ENCODE assay signal across 8 cellular contexts in the genomic region with DNA sequence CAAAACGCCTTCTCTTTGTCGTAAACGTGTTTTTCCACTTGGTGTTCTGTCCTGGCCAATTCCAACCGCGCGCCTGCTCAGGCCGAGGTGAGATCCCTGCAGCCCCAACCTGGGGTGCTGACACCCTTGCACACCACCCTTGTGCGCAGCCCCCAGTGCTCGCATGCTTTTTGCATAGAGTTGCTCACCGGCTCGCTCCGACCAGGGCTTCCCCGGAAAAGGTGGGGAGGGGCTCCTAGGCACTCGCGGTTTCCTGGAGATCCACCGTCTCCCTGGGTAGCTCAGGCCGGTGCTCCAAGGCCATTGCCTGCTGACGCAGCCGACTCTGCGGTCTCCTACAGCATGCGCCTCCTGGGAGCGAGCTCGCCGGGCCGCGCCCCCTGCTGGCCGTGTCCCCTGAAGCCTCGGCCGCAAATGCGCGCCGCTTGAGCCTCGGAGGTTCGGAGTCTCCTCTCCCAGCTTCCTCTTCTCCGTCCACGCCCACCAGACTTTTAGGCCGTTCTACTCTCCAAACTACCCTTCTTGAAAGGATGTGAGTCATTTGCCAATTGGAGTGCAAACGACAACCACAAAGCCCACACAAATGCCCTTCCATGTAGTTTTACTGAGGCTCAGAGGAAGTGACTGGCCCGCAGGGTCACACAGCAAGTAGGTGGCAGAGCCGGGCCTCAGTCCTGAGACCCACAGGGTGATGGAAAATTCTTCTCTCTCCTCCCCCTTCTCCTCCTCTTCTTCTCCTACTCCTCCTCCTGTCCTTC. TPM values are rescaled to one million over a fixed set of nuclear protein-coding genes. Genes with fewer than 3 reads are reported as not detected.
DNase-seq lines count a peak whose midpoint lies in the region; ATAC-seq and TF ChIP-seq lines count a peak whose summit lies in the region.

No MANE protein-coding gene starts in this region.

- no peaks in the 10 kb centered on the region for H3K36me3 ChIP-seq in effector memory CD4-positive, alpha-beta T cell (ENCODE audit: control insufficient read depth, insufficient read depth, low read length)

- peak overlapping the region; percentile 74 to 94 for H3K4me3 Mint-ChIP-seq in CD14-positive monocyte
- peak overlapping the region; percentile 80 for H3K4me3 Mint-ChIP-seq in activated CD8-positive, alpha-beta T cell treated with anti-CD3 and anti-CD28 coated beads, Interleukin-2, amount 10 ng/mL, durations not matched to agents 7 days and 5 days

- peaks cover 54 to 77% (median 61%) of the 10 kb centered on the region in 3 donors for H3K27me3 Mint-ChIP-seq in CD14-positive monocyte (ENCODE audit: low read depth in 3 of 3)
- no peaks in the 10 kb centered on the region for H3K27me3 Mint-ChIP-seq in activated CD8-positive, alpha-beta T cell treated with anti-CD3 and anti-CD28 coated beads, Interleukin-2, amount 10 ng/mL, durations not matched to agents 7 days and 5 days (ENCODE audit: low read depth)

- POLR2A ChIA-PET in activated CD8-positive, alpha-beta T cell treated with anti-CD3 and anti-CD28 coated beads, Interleukin-2, amount 10 ng/mL, durations not matched to agents 7 days and 5 days (lab: Charles Lee), result interaction anchor here (0.8 to 3.2 kb wide), 6 partner anchors 12 to 321 kb away, joined by 3 to 28 read pairs (median 3); partner anchors contain the start of genes CKLF, DYNC1LI2 and NAE1

- peak overlapping the region; percentile 27 for H3K27ac ChIP-seq in effector memory CD4-positive, alpha-beta T cell (ENCODE audit: insufficient read depth, low read length, poor library complexity, severe bottlenecking)

- H3K36me3 Mint-ChIP-seq in CD14-positive monocyte, result peaks cover 0 to 2% of the 10 kb centered on the region in 2 donors
- H3K36me3 Mint-ChIP-seq in activated CD8-positive, alpha-beta T cell treated with anti-CD3 and anti-CD28 coated beads, Interleukin-2, amount 10 ng/mL, durations not matched to agents 7 days and 5 days (ENCODE audit: low read depth), result no peaks in the 10 kb centered on the region

- H3K27ac Mint-ChIP-seq in CD14-positive monocyte, result peak overlapping the region in 6 of 7 donors; percentile 53 to 80 (median 69)
- peak overlapping the region; percentile 93 for H3K27ac Mint-ChIP-seq in activated CD8-positive, alpha-beta T cell treated with anti-CD3 and anti-CD28 coated beads, Interleukin-2, amount 10 ng/mL, durations not matched to agents 7 days and 5 days

- H3K27me3 ChIP-seq in effector memory CD4-positive, alpha-beta T cell (replicated peaks; ENCODE audit: control insufficient read depth, insufficient read depth, low read length, poor library complexity, severe bottlenecking), result no peaks in the 10 kb centered on the region

- peak; percentile 77 for ATAC-seq in HG03457 (IDR thresholded peaks at IDR 0.05; ENCODE audit: unreplicated experiment)
- peak; percentile 93 for ATAC-seq in activated CD8-positive, alpha-beta T cell treated with anti-CD3 and anti-CD28 coated beads, Interleukin-2, amount 10 ng/mL, durations not matched to agents 7 days and 5 days

- H3K4me1 ChIP-seq in effector memory CD4-positive, alpha-beta T cell (ENCODE audit: control insufficient read depth, insufficient read depth, low read length, poor library complexity, severe bottlenecking), result no peaks in the 10 kb centered on the region

- peaks cover 3 to 15% (median 9%) of the 10 kb centered on the region in 7 donors for H3K9me3 Mint-ChIP-seq in CD14-positive monocyte
- peaks cover 5% of the 10 kb centered on the region for H3K9me3 Mint-ChIP-seq in activated CD8-positive, alpha-beta T cell treated with anti-CD3 and anti-CD28 coated beads, Interleukin-2, amount 10 ng/mL, durations not matched to agents 7 days and 5 days (ENCODE audit: insufficient read depth)

- H3K4me1 Mint-ChIP-seq in CD14-positive monocyte, result peaks cover 21% of the 10 kb centered on the region
- peaks cover 53% of the 10 kb centered on the region for H3K4me1 Mint-ChIP-seq in activated CD8-positive, alpha-beta T cell treated with anti-CD3 and anti-CD28 coated beads, Interleukin-2, amount 10 ng/mL, durations not matched to agents 7 days and 5 days (ENCODE audit: low read depth)

- no peaks in the 10 kb centered on the region for H3K9me3 ChIP-seq in effector memory CD4-positive, alpha-beta T cell (ENCODE audit: control insufficient read depth, low read length)

- intact Hi-C loops in CD14-positive monocyte (cut with micrococcal nuclease), result no loop called here

- H3K4me3 ChIP-seq in effector memory CD4-positive, alpha-beta T cell (ENCODE audit: insufficient read depth, low read depth, low read length, poor library complexity, severe bottlenecking), result peak overlapping the region; percentile 50

- DNase-seq in CD14-positive monocyte (ENCODE audit: low spot score), result peak; percentile 98
- DNase-seq in GM19240 (ENCODE audit: insufficient read length, low spot score), result peak; percentile 68
- peak; percentile 10 for DNase-seq in NCI-H82 treated with DMSO at 0.1 percent for 48 hours (lab: John Stamatoyannopoulos, UW; ENCODE audit: unreplicated experiment)
- peak; percentile 98 for DNase-seq in activated CD8-positive, alpha-beta T cell treated with anti-CD3 and anti-CD28 coated beads, Interleukin-2, amount 10 ng/mL, durations not matched to agents 7 days and 5 days
- peak; percentile 77 to 82 (median 78) for DNase-seq in effector memory CD4-positive, alpha-beta T cell
- peak; percentile 83 to 99 for DNase-seq in lung microvascular endothelial cell (ENCODE audit: low read depth in 2 of 2)
- peak; percentile 74 to 79 (median 79) for DNase-seq in stimulated activated CD4-positive, alpha-beta T cell treated with anti-CD3 and anti-CD28 coated beads, TNF-alpha, amount 100 ng/mL, for 4 hours (ENCODE audit: low read depth in 3 of 3)

- CTCF ChIA-PET in activated CD8-positive, alpha-beta T cell treated with anti-CD3 and anti-CD28 coated beads, Interleukin-2, amount 10 ng/mL, durations not matched to agents 7 days and 5 days (lab: Charles Lee), result interaction anchor here (0.7 to 4.1 kb wide), 32 partner anchors 8 to 466 kb away, joined by 3 to 66 read pairs (median 4); partner anchors contain the start of genes CKLF, DYNC1LI2, FBXL8 and NAE1

- TF ChIP-seq CTCF in CD14-positive monocyte (IDR thresholded peaks at IDR 0.05), result peak; percentile 98

RNA-seq across cellular contexts. Expression of gene PDP2, which starts 7.2 kb away (rescaled TPM):
- not detected for polyA plus RNA-seq in CD14-positive monocyte
- 10 to 100 TPM; 24.2 to 26.9 TPM for total RNA-seq in activated CD8-positive, alpha-beta T cell treated with anti-CD3 and anti-CD28 coated beads, Interleukin-2, amount 10 ng/mL, durations not matched to agents 7 days and 5 days
- total RNA-seq in lung microvascular endothelial cell, result 3.9 and 6.7 TPM in 2 replicates

RNA-seq across cellular contexts. Expression of gene CA7, which starts 28.9 kb away (rescaled TPM):
- not detected for polyA plus RNA-seq in CD14-positive monocyte
- not detected for total RNA-seq in activated CD8-positive, alpha-beta T cell treated with anti-CD3 and anti-CD28 coated beads, Interleukin-2, amount 10 ng/mL, durations not matched to agents 7 days and 5 days
- total RNA-seq in lung microvascular endothelial cell, result not detected in 2 replicates

RNA-seq across cellular contexts. Expression of gene NAE1, which starts 42.3 kb away (rescaled TPM):
- 10 to 100 TPM; 16.8 to 18.6 TPM for polyA plus RNA-seq in CD14-positive monocyte
- total RNA-seq in activated CD8-positive, alpha-beta T cell treated with anti-CD3 and anti-CD28 coated beads, Interleukin-2, amount 10 ng/mL, durations not matched to agents 7 days and 5 days, result 10 to 100 TPM; 77.3 to 84.1 TPM
- total RNA-seq in lung microvascular endothelial cell, result 32.5 and 44.7 TPM in 2 replicates

RNA-seq across cellular contexts. Expression of gene CDH16, which starts 45.6 kb away (rescaled TPM):
- polyA plus RNA-seq in CD14-positive monocyte, result not detected
- total RNA-seq in activated CD8-positive, alpha-beta T cell treated with anti-CD3 and anti-CD28 coated beads, Interleukin-2, amount 10 ng/mL, durations not matched to agents 7 days and 5 days, result not detected
- total RNA-seq in lung microvascular endothelial cell, result not detected in 2 replicates

RNA-seq across cellular contexts. Expression of gene RRAD, which starts 52.2 kb away (rescaled TPM):
- under 1 TPM; 0.42 to 0.55 TPM for polyA plus RNA-seq in CD14-positive monocyte
- under 1 TPM in 1 of 2 experiments, not detected in 1; 0.34 TPM for total RNA-seq in activated CD8-positive, alpha-beta T cell treated with anti-CD3 and anti-CD28 coated beads, Interleukin-2, amount 10 ng/mL, durations not matched to agents 7 days and 5 days
- 0.22 and 0.60 TPM in 2 replicates for total RNA-seq in lung microvascular endothelial cell

Comparison
In these comparisons a context has a peak if more than half of its experiments do, and no peak if none do; other contexts are left out.
1. Peak in every context shown above with its lines: DNase-seq, ATAC-seq, H3K4me3 ChIP-seq and H3K27ac ChIP-seq.
2. DNase-seq: peak in every context shown above with its lines; median percentile 98 in CD14-positive monocyte; 98 in activated CD8-positive, alpha-beta T cell treated with anti-CD3 and anti-CD28 coated beads, Interleukin-2, amount 10 ng/mL, durations not matched to agents 7 days and 5 days; 91 in lung microvascular endothelial cell; 79 in stimulated activated CD4-positive, alpha-beta T cell treated with anti-CD3 and anti-CD28 coated beads, TNF-alpha, amount 100 ng/mL, for 4 hours; 78 in effector memory CD4-positive, alpha-beta T cell; 68 in GM19240; 10 in NCI-H82 treated with DMSO at 0.1 percent for 48 hours.